Comparison of ENCODE assay signal across 18 cellular contexts in genomic region chr5:176851380-176851779, GRCh38. TPM values are rescaled to one million over a fixed set of nuclear protein-coding genes. Genes with fewer than 3 reads are reported as not detected.
"Had no signal": no experiment of that assay in that cellular context is flagged by ENCODE, and none has a peak within 500 bp of the region (broad histone marks: within the 10 kb centered on the region; RNA-seq: fewer than 3 reads in every experiment).

No MANE protein-coding gene starts in this region.

- H3K27ac ChIP-seq: HL-60, KMS-11, SJSA1, SK-N-MC had no signal

- H3K9me3 ChIP-seq: SJSA1 had no signal

- H3K36me3 ChIP-seq: SJSA1 had no signal

- ATAC-seq: Panc1, PC-3, Right ventricle myocardium inferior had no signal

- H3K4me1 ChIP-seq: SJSA1 had no signal

- H3K9ac ChIP-seq: KMS-11 had no signal

- FAIRE-seq: HTR-8/SVneo had no signal

- H3K4me3 ChIP-seq: SJSA1, SK-N-MC had no signal

- H3K4me2 ChIP-seq: KMS-11 had no signal

- DNase-seq: Kasumi-1; MM.1S; NCI-H1436; NCI-H187 treated with DMSO at 0.1 percent for 48 hours; NCI-H526; NCI-H82; NK-92 treated with Interleukin-12 subunit alpha and Interleukin-12 subunit beta, amount 100 ng/mL, for 24 hours; PC-3; SIG-M5 had no signal

RNA-seq across cellular contexts. Expression of gene UNC5A, which starts 41.0 kb away (rescaled TPM):
- total RNA-seq: OCI-LY7, SJSA1 had no signal

RNA-seq across cellular contexts. Expression of gene HK3, which starts 47.8 kb away (rescaled TPM):
- total RNA-seq: M059J, PC-3, SJSA1 had no signal
